8 cellular contexts compared by ENCODE assay signal in genomic region chr7:130486114-130486962, GRCh38. TPM values are rescaled to one million over a fixed set of nuclear protein-coding genes. Genes with fewer than 3 reads are reported as not detected.
A peak's percentile ranks its signal among the peaks of the same experiment; 100 is the strongest.
DNase-seq lines count a peak whose midpoint lies in the region; ATAC-seq, FAIRE-seq and TF ChIP-seq lines count a peak whose summit lies in the region.

No MANE protein-coding gene starts in this region.

- peak in 3 of 4 experiments; percentile 46 to 76 (median 59) for TF ChIP-seq CTCF in prostate gland (IDR thresholded peaks at IDR 0.05)

- peaks cover 2% of the 10 kb centered on the region for H3K36me3 Mint-ChIP-seq in activated naive CD4-positive, alpha-beta T cell treated with anti-CD3 and anti-CD28 coated beads, Interleukin-2, amount 50 U/mL, for 24 hours

- H3K27me3 ChIP-seq in prostate gland (replicated peaks; ENCODE audit: insufficient read depth): no peaks in the 10 kb centered on the region

- WGBS in prostate gland: 15% methylated on average over 69 of the region's 69 CpGs

- TF ChIP-seq POLR2A in prostate gland (IDR thresholded peaks at IDR 0.05): no peak
- no peak for TF ChIP-seq POLR2A in H54 (IDR thresholded peaks at IDR 0.05; ENCODE audit: low read depth, low read length)

- H3K4me1 Mint-ChIP-seq in activated naive CD4-positive, alpha-beta T cell treated with anti-CD3 and anti-CD28 coated beads, Interleukin-2, amount 50 U/mL, for 24 hours: peaks cover 30% of the 10 kb centered on the region

- peak overlapping the region; percentile 89 for H3K4me3 Mint-ChIP-seq in activated naive CD4-positive, alpha-beta T cell treated with anti-CD3 and anti-CD28 coated beads, Interleukin-2, amount 50 U/mL, for 24 hours

- peak overlapping the region in 1 of 2 donors; percentile 34 for H3K27ac ChIP-seq in prostate gland

- peak overlapping the region; percentile 17 for H3K27ac Mint-ChIP-seq in activated naive CD4-positive, alpha-beta T cell treated with anti-CD3 and anti-CD28 coated beads, Interleukin-2, amount 50 U/mL, for 24 hours

- peak; percentile 34 for DNase-seq in DMS153 treated with DMSO at 0.1 percent for 48 hours (lab: John Stamatoyannopoulos, UW; ENCODE audit: unreplicated experiment)
- peak; percentile 94 for DNase-seq in RPMI8226
- peak; percentile 66 for DNase-seq in left cardiac atrium
- peak; percentile 51 for DNase-seq in prostate gland (ENCODE audit: low spot score)
- DNase-seq in NCI-H1694 treated with DMSO at 0.1 percent for 48 hours (lab: John Stamatoyannopoulos, UW): no peak
- no peak for DNase-seq in H54 (ENCODE audit: insufficient read length, low spot score)

- H3K9me3 ChIP-seq in prostate gland: no peaks in the 10 kb centered on the region

- ATAC-seq in HG03342 (IDR thresholded peaks at IDR 0.05; ENCODE audit: unreplicated experiment) (peak; percentile 58), left cardiac atrium (peak; percentile 53 to 68)

- H3K9me3 Mint-ChIP-seq in activated naive CD4-positive, alpha-beta T cell treated with anti-CD3 and anti-CD28 coated beads, Interleukin-2, amount 50 U/mL, for 24 hours: no peaks in the 10 kb centered on the region

- no peaks in the 10 kb centered on the region for H3K4me1 ChIP-seq in prostate gland (replicated peaks)

- intact Hi-C loops in left cardiac atrium (cut with DNase I) (loop anchor here in 1 of 2 donors (5.0 kb wide), 1 partner anchor 236 kb away; no protein-coding TSS in a partner anchor), prostate gland (cut with DNase I) (no loop called here)

- peaks cover 22% of the 10 kb centered on the region for H3K27me3 Mint-ChIP-seq in activated naive CD4-positive, alpha-beta T cell treated with anti-CD3 and anti-CD28 coated beads, Interleukin-2, amount 50 U/mL, for 24 hours

- H3K36me3 ChIP-seq in prostate gland: no peaks in the 10 kb centered on the region

- no peak for FAIRE-seq in H54 (lab: Jason Lieb, UNC)

- H3K4me3 ChIP-seq in prostate gland: peak overlapping the region; percentile 33 to 45

RNA-seq across cellular contexts. Expression of gene MEST, which starts 5.5 kb away (rescaled TPM):
- total RNA-seq in left cardiac atrium: 10 to 100 TPM; 68.0 to 96.5 TPM
- 10 to 100 TPM; 31.1 to 41.6 TPM for total RNA-seq in prostate gland

RNA-seq across cellular contexts. Expression of gene CEP41, which starts 45.5 kb away (rescaled TPM):
- 1 to 10 TPM; 6.2 to 7.0 TPM for total RNA-seq in left cardiac atrium
- 10 to 100 TPM in 1 of 2 donors, 1 to 10 TPM in 1; 6.6 to 16.2 TPM for total RNA-seq in prostate gland

Comparison
In these comparisons a context has a peak if more than half of its experiments do, and no peak if none do; other contexts are left out.
1. DNase-seq: peak in DMS153 treated with DMSO at 0.1 percent for 48 hours (single experiment), RPMI8226 (single experiment), left cardiac atrium (single experiment) and prostate gland (single experiment); none in NCI-H1694 treated with DMSO at 0.1 percent for 48 hours (single experiment) and H54 (single experiment).